Comparison of ENCODE assay signal across 8 cellular contexts in genomic region chr19:1513492-1514294, GRCh38.
DNase-seq lines count a peak whose midpoint lies in the region; ATAC-seq lines count a peak whose summit lies in the region.

No MANE protein-coding gene starts in this region.

- peaks cover 14% of the 10 kb centered on the region for H3K27me3 ChIP-seq in iPS-15b (ENCODE audit: control insufficient read depth, insufficient read depth, low read length)

- no peak for ATAC-seq in GM18868 (IDR thresholded peaks at IDR 0.05; ENCODE audit: unreplicated experiment)
- no peak for ATAC-seq in GM21825 (IDR thresholded peaks at IDR 0.05; ENCODE audit: unreplicated experiment)

- DNase-seq in NCI-H2227 (lab: John Stamatoyannopoulos, UW; ENCODE audit: unreplicated experiment) (peak; percentile 29), NCI-H2227 treated with DMSO at 0.1 percent for 48 hours (lab: John Stamatoyannopoulos, UW) (no peak), SKM-1 treated with dmso at 0.1 percent for 144 hours (lab: John Stamatoyannopoulos, UW; ENCODE audit: unreplicated experiment) (peak; percentile 30)
- peak; percentile 40 for DNase-seq in activated naive CD8-positive, alpha-beta T cell treated with anti-CD3 and anti-CD28 coated beads, Interleukin-2, amount 50 U/mL, for 16 hours (ENCODE audit: low read depth, low spot score)
- peak; percentile 77 for DNase-seq in stimulated activated CD4-positive, alpha-beta T cell treated with anti-CD3 and anti-CD28 coated beads, Interleukin-1b, Interleukin-23, amount 100 ng/mL, for 48 hours

- H3K4me1 ChIP-seq in iPS-15b (ENCODE audit: control insufficient read depth, insufficient read depth, low read length): peaks cover 2% of the 10 kb centered on the region

- no peak overlapping the region for H3K9ac ChIP-seq in iPS-15b (ENCODE audit: low read depth, low read length)

- no peaks in the 10 kb centered on the region for H3K9me3 ChIP-seq in iPS-15b (ENCODE audit: control insufficient read depth, insufficient read depth, low read length)

- peak overlapping the region; percentile 26 for H3K4me3 ChIP-seq in iPS-15b (ENCODE audit: low read depth, low read length)

- H3K36me3 ChIP-seq in iPS-15b (ENCODE audit: control insufficient read depth, insufficient read depth, low read length): no peaks in the 10 kb centered on the region
